ENCODE assay signal across 25 cellular contexts in genomic region chr12:26929590-26929989, GRCh38.
"Had no signal": no experiment of that assay in that cellular context is flagged by ENCODE, and none has a peak within 500 bp of the region (broad histone marks: within the 10 kb centered on the region; RNA-seq: fewer than 3 reads in every experiment).

No MANE protein-coding gene starts in this region.

- H3K9me3 ChIP-seq: body of pancreas, MG63 had no signal

- H3K4me1 ChIP-seq: body of pancreas had no signal

- H3K27me3 Mint-ChIP-seq: activated B cell treated with CpG ODN at 0.5 μM for 24 hours; activated CD4-positive, alpha-beta T cell treated with anti-CD3 and anti-CD28 coated beads, Interleukin-2, amount 10 ng/mL, durations not matched to agents 24 days and 14 days; activated naive CD4-positive, alpha-beta T cell treated with anti-CD3 and anti-CD28 coated beads, Interleukin-2, amount 10 ng/mL, durations not matched to agents 7 days and 5 days had no signal

- FAIRE-seq: TTC549 had no signal

- DNase-seq: activated B cell treated with CpG ODN at 0.5 μM for 24 hours; activated CD4-positive, alpha-beta T cell treated with anti-CD3 and anti-CD28 coated beads for 1 hour; activated CD4-positive, alpha-beta T cell treated with anti-CD3 and anti-CD28 coated beads, Interleukin-2, amount 10 ng/mL, durations not matched to agents 24 days and 14 days; activated CD4-positive, alpha-beta T cell treated with anti-CD3 and anti-CD28 coated beads, Interleukin-2, amount 50 U/mL, for 48 hours; activated CD8-positive, alpha-beta memory T cell treated with anti-CD3 and anti-CD28 coated beads for 24 hours; activated gamma-delta T cell treated with Interleukin-2 at 50 U/mL for 16 hours; activated naive CD4-positive, alpha-beta T cell treated with anti-CD3 and anti-CD28 coated beads, Interleukin-2, amount 10 ng/mL, durations not matched to agents 7 days and 5 days; activated T-cell treated with anti-CD3 and anti-CD28 coated beads, Interleukin-2, amount 50 U/mL, for 48 hours; aorta; body of pancreas; IMR-90; KG1; MG63; MV-4-11; NCI-H1092 treated with DMSO at 0.1 percent for 48 hours; NCI-H1417 treated with DMSO at 0.1 percent for 48 hours; NCI-H1694; NCI-H2029; NCI-H446; NCI-H524; SHP77 treated with DMSO at 0.1 percent for 48 hours; T-helper 2 cell; T1000 had no signal

- H3K4me3 ChIP-seq: body of pancreas, MG63 had no signal

- ATAC-seq: body of pancreas had no signal

- H3K27ac Mint-ChIP-seq: activated B cell treated with CpG ODN at 0.5 μM for 24 hours; activated CD4-positive, alpha-beta T cell treated with anti-CD3 and anti-CD28 coated beads, Interleukin-2, amount 10 ng/mL, durations not matched to agents 24 days and 14 days; activated naive CD4-positive, alpha-beta T cell treated with anti-CD3 and anti-CD28 coated beads, Interleukin-2, amount 10 ng/mL, durations not matched to agents 7 days and 5 days; activated T-helper 2 cell treated with anti-CD3 and anti-CD28 coated beads, Interferon-gamma antibody, Interleukin-2, Interleukin-4, amounts not matched to agents 10 μg/mL and 5 μg/mL and 100 μg/mL, durations not matched to agents 14 hours and 24 hours and 36 hours had no signal

- H3K27me3 ChIP-seq: body of pancreas, MG63 had no signal

- H3K27ac ChIP-seq: body of pancreas had no signal

- H3K9me3 Mint-ChIP-seq: activated B cell treated with CpG ODN at 0.5 μM for 24 hours; activated CD4-positive, alpha-beta T cell treated with anti-CD3 and anti-CD28 coated beads, Interleukin-2, amount 10 ng/mL, durations not matched to agents 24 days and 14 days; activated naive CD4-positive, alpha-beta T cell treated with anti-CD3 and anti-CD28 coated beads, Interleukin-2, amount 10 ng/mL, durations not matched to agents 7 days and 5 days; activated T-helper 2 cell treated with anti-CD3 and anti-CD28 coated beads, Interferon-gamma antibody, Interleukin-2, Interleukin-4, amounts not matched to agents 10 μg/mL and 5 μg/mL and 100 μg/mL, durations not matched to agents 14 hours and 24 hours and 36 hours had no signal

- H3K4me3 Mint-ChIP-seq: activated B cell treated with CpG ODN at 0.5 μM for 24 hours; activated CD4-positive, alpha-beta T cell treated with anti-CD3 and anti-CD28 coated beads, Interleukin-2, amount 10 ng/mL, durations not matched to agents 24 days and 14 days; activated naive CD4-positive, alpha-beta T cell treated with anti-CD3 and anti-CD28 coated beads, Interleukin-2, amount 10 ng/mL, durations not matched to agents 7 days and 5 days had no signal
